Comparison of ENCODE assay signal across 8 cellular contexts in the genomic region with DNA sequence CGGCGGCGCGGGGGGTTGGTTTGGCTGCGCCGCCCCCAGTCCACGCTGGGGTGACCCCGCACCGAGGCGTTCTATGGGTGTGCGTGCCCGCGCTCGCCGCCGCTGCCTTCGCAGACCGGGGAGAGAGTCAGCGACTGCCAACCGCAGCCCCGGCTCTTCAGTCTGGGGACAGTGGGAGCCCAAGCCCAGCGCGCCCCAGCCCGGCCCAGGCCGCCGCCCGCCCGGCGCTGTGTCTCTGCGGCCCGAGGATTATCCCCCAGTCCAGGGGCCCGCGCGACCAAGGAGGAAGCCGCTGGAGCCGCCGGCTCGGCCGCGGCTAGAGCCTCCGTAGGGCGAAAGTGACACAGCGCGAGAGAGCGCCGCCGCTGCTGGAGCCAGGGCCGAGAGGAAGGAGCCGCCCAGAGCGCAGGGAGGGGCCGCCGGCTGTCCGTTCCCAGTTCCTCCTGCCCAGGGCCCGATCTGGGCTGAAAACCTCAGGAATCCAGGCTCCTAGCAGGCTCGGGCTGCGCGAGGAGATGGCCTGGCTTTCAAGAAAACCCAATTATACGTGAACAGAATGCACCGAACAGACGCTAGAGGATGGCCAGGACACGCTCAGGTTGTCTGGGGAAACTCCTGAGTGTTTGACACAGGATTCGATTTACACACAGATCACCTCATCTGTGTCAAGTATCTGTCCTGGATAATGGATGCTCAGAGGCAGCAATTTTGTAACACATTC. TPM values are rescaled to one million over a fixed set of nuclear protein-coding genes. Genes with fewer than 3 reads are reported as not detected.
DNase-seq lines count a peak whose midpoint lies in the region; ATAC-seq, FAIRE-seq and TF ChIP-seq lines count a peak whose summit lies in the region.

No MANE protein-coding gene starts in this region.

- H3K36me3 ChIP-seq in WERI-Rb-1 (no peaks in the 10 kb centered on the region; the same call in none of the 2 replicates), HepG2 (replicated peaks in 1 of 2; ENCODE audit: control insufficient read depth in 1 of 2, insufficient read depth in 2 of 2, low read length in 2 of 2) (no peaks in the 10 kb centered on the region)

- H3K27ac ChIP-seq in WERI-Rb-1 (peak overlapping the region; percentile 87), HepG2 (ENCODE audit: extremely low read length, insufficient read depth, low read length) (peak overlapping the region; percentile 83)

- in situ Hi-C loops in HepG2 (cut with HindIII; ENCODE audit: extremely low pct_ligation_motif_present, low pct_unique_long_range_greater_than_20kb): loop anchor here (10.0 kb wide), 1 partner anchor 354 kb away; no protein-coding TSS in a partner anchor

- H3K79me2 ChIP-seq in HepG2 (ENCODE audit: insufficient read depth, low read length): peaks cover 59% of the 10 kb centered on the region

- H3K27me3 ChIP-seq in WERI-Rb-1 (ENCODE audit: insufficient read depth, low read depth, severe bottlenecking) (no peaks in the 10 kb centered on the region), HepG2 (ENCODE audit: control insufficient read depth in 1 of 2, insufficient read depth in 2 of 2, low read length in 2 of 2) (peaks cover 0 to under 1% of the 10 kb centered on the region in 2 experiments; a peak in 1 of 5 replicates)

- H4K20me1 ChIP-seq in HepG2 (ENCODE audit: insufficient read depth, low read length): peaks cover 14% of the 10 kb centered on the region; the same call in 1 of the 2 replicates

- ATAC-seq in GM21825 (IDR thresholded peaks at IDR 0.05; ENCODE audit: unreplicated experiment) (peak; percentile 47), HepG2 (peak; percentile 71), HG03045 (IDR thresholded peaks at IDR 0.05; ENCODE audit: unreplicated experiment) (no peak)

- TF ChIP-seq RAD21 in HepG2 (CRISPR knock-in tag; IDR thresholded peaks at IDR 0.05): 0 out of 2 replicates have a peak, but pooled peaks have one; percentile 4

- H2AFZ ChIP-seq in HepG2 (ENCODE audit: low read length): no peak overlapping the region

- POLR2A ChIA-PET in HepG2 (lab: Yijun Ruan, JAX): no interaction called here

- H3K4me3 ChIP-seq in NB4 (ENCODE audit: low read depth, low read length): peak overlapping the region; percentile 40
- H3K4me3 ChIP-seq in WERI-Rb-1 (ENCODE audit: low read depth, low read length): peak overlapping the region; percentile 89
- H3K4me3 ChIP-seq in HepG2 (replicated peaks in 1 of 3; ENCODE audit: insufficient read depth in 1 of 3, low read depth in 2 of 3, low read length in 3 of 3): peak overlapping the region; percentile 84 to 93 (median 88)

- TF ChIP-seq CTCF in NB4 (IDR thresholded peaks at IDR 0.05; ENCODE audit: low read depth, low read length): no peak
- 0 out of 2 replicates have a peak, but pooled peaks have one; percentile 14 for TF ChIP-seq CTCF in WERI-Rb-1 (IDR thresholded peaks at IDR 0.05; ENCODE audit: low read depth, low read length)
- TF ChIP-seq CTCF in HepG2 (CRISPR knock-in tag; IDR thresholded peaks at IDR 0.05): peak; percentile 24

- peaks cover 69% of the 10 kb centered on the region for H3K4me1 ChIP-seq in HepG2 (ENCODE audit: insufficient read depth, low read length)

- peak overlapping the region; percentile 77 for H3K9ac ChIP-seq in HepG2 (ENCODE audit: insufficient read depth, low read depth, low read length)

- no peaks in the 10 kb centered on the region for H3K9me3 ChIP-seq in WERI-Rb-1 (ENCODE audit: severe bottlenecking)
- no peaks in the 10 kb centered on the region for H3K9me3 ChIP-seq in HepG2 (ENCODE audit: low read length)

- TF ChIP-seq POLR2A in NB4 (IDR thresholded peaks at IDR 0.05; ENCODE audit: extremely low read depth, insufficient read length) (no peak), HepG2 (IDR thresholded peaks at IDR 0.05; ENCODE audit: insufficient read depth in 1 of 2, low read depth in 2 of 2, low read length in 2 of 2) (no peak; a peak in 1 of 4 replicates)

- no peak for TF ChIP-seq EP300 in HepG2 (IDR thresholded peaks at IDR 0.05; ENCODE audit: low read depth in 2 of 2, low read length in 2 of 2)
- no peak for TF ChIP-seq EP300 in HepG2 (CRISPR knock-in tag; IDR thresholded peaks at IDR 0.05; ENCODE audit: borderline replicate concordance)

- DNase-seq in DMS79 treated with DMSO at 0.1 percent for 48 hours (lab: John Stamatoyannopoulos, UW) (peak; percentile 13), NB4 (ENCODE audit: low read depth) (peak; percentile 85), WERI-Rb-1 (peak; percentile 82), ecto neural progenitor cell (ENCODE audit: low spot score) (peak; percentile 86), HepG2 (ENCODE audit: low spot score) (no peak)
- peak; percentile 7 for DNase-seq in stimulated activated CD8-positive, alpha-beta memory T cell treated with anti-CD3 and anti-CD28 coated beads, Interleukin-12 subunit alpha, Interleukin-12 subunit beta, amount 100 ng/mL, for 4 hours (ENCODE audit: low read depth)

- H3K4me2 ChIP-seq in HepG2 (ENCODE audit: low read depth, low read length): peak overlapping the region; percentile 86

- FAIRE-seq in HepG2 (lab: Jason Lieb, UNC): no peak

- 14% methylated on average over 18 of the region's 62 CpGs for WGBS in HepG2 (ENCODE audit: low lambda C conversion rate)

- intact Hi-C loops in HepG2 (cut with micrococcal nuclease; ENCODE audit: unreplicated experiment): loop anchor here (2.0 kb wide), 2 partner anchors 64 to 124 kb away; no protein-coding TSS in a partner anchor

- no TSS peak for BruUV-seq in HepG2 (replicated peaks; lab: Mats Ljungman, UMichigan)

- CTCF ChIA-PET in HepG2 (lab: Yijun Ruan, JAX; ENCODE audit: low intra/inter-chr PET ratio, low total read pairs): no interaction called here

TF ChIP-seq in HepG2, 621 proteins besides CTCF, POLR2A, EP300 and RAD21 (continues in another document):
- TF ChIP-seq HDAC1 (CRISPR knock-in tag; IDR thresholded peaks at IDR 0.05) (peak; percentile 13; the same call in 1 of the 2 replicates), ZC3H13 (CRISPR knock-in tag; IDR thresholded peaks at IDR 0.05) (0 out of 2 replicates have a peak, but pooled peaks have one; percentile 49), GLI4 (CRISPR knock-in tag; IDR thresholded peaks at IDR 0.05; ENCODE audit: borderline replicate concordance) (0 out of 2 replicates have a peak, but pooled peaks have one; percentile 9), POLR2G (IDR thresholded peaks at IDR 0.05; ENCODE audit: low read depth, low read length) (peak; percentile 61)
- TF ChIP-seq, protein P1, sequence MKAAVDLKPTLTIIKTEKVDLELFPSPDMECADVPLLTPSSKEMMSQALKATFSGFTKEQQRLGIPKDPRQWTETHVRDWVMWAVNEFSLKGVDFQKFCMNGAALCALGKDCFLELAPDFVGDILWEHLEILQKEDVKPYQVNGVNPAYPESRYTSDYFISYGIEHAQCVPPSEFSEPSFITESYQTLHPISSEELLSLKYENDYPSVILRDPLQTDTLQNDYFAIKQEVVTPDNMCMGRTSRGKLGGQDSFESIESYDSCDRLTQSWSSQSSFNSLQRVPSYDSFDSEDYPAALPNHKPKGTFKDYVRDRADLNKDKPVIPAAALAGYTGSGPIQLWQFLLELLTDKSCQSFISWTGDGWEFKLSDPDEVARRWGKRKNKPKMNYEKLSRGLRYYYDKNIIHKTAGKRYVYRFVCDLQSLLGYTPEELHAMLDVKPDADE (CRISPR knock-in tag; IDR thresholded peaks at IDR 0.05): 0 out of 2 replicates have a peak, but pooled peaks have one; percentile 57
- TF ChIP-seq, protein P2, sequence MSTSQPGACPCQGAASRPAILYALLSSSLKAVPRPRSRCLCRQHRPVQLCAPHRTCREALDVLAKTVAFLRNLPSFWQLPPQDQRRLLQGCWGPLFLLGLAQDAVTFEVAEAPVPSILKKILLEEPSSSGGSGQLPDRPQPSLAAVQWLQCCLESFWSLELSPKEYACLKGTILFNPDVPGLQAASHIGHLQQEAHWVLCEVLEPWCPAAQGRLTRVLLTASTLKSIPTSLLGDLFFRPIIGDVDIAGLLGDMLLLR (CRISPR knock-in tag; IDR thresholded peaks at IDR 0.05): no peak

RNA-seq across cellular contexts. Expression of gene CTIF, which starts 2.4 kb away (rescaled TPM):
- total RNA-seq in HepG2 (2016; rRNA removed; fragmentation: Illumina TruSeq; extraction: Trizol): 13.1 and 18.2 TPM in 2 replicates
- total RNA-seq in HepG2 (2016; cell fraction: cytosol; rRNA removed; fragmentation: Illumina TruSeq; extraction: Trizol; ENCODE audit: low read depth): 4.1 and 4.9 TPM in 2 replicates
- 10.5 and 19.8 TPM in 2 replicates for total RNA-seq in HepG2 (2016; cell fraction: insoluble cytoplasmic fraction; rRNA removed; fragmentation: Illumina TruSeq; extraction: Trizol)
- 7.0 and 7.8 TPM in 2 replicates for total RNA-seq in HepG2 (2016; cell fraction: membrane; rRNA removed; fragmentation: Illumina TruSeq; extraction: Trizol)
- 22.7 and 28.6 TPM in 2 replicates for total RNA-seq in HepG2 (2016; cell fraction: nucleus; rRNA removed; fragmentation: Illumina TruSeq; extraction: Trizol)
- polyA plus RNA-seq in HepG2 (2011; rRNA removed): 22.1 and 28.0 TPM in 2 replicates
- polyA plus RNA-seq in HepG2 (2011; cell fraction: cytosol; rRNA removed): 5.6 and 9.5 TPM in 2 replicates
- 92.5 and 147 TPM in 2 replicates for polyA plus RNA-seq in HepG2 (2011; cell fraction: nucleus; rRNA removed)
- 14.2 and 17.3 TPM in 2 replicates for polyA plus RNA-seq in HepG2 (2012)
- 2.1 and 2.2 TPM in 2 replicates for polyA plus RNA-seq in HepG2 (2016; cell fraction: cytosol; fragmentation: Illumina TruSeq; extraction: Trizol; ENCODE audit: low read depth)
- polyA plus RNA-seq in HepG2 (2016; cell fraction: insoluble cytoplasmic fraction; fragmentation: Illumina TruSeq; extraction: Trizol; ENCODE audit: low read depth): 12.5 and 14.6 TPM in 2 replicates
- polyA plus RNA-seq in HepG2 (2016; cell fraction: membrane; fragmentation: Illumina TruSeq; extraction: Trizol; ENCODE audit: low read depth): 6.0 and 6.2 TPM in 2 replicates
- polyA plus RNA-seq in HepG2 (2016; cell fraction: nucleus; fragmentation: Illumina TruSeq; extraction: Trizol; ENCODE audit: insufficient read depth, low read depth): 62.2 and 63.8 TPM in 2 replicates
- polyA minus RNA-seq in HepG2 (2011; rRNA and poly(A)+ RNA removed; ENCODE audit: low replicate concordance): 14.1 and 41.2 TPM in 2 replicates
- 7.6 and 10.5 TPM in 2 replicates for polyA minus RNA-seq in HepG2 (2011; cell fraction: cytosol; rRNA and poly(A)+ RNA removed)
- 27.8 and 33.2 TPM in 2 replicates for polyA minus RNA-seq in HepG2 (2011; cell fraction: nucleus; rRNA and poly(A)+ RNA removed)
